ENCODE assay signal across 21 cellular contexts in genomic region chrX:68431836-68432235, GRCh38. TPM values are rescaled to one million over a fixed set of nuclear protein-coding genes. Genes with fewer than 3 reads are reported as not detected.
DNase-seq lines count a peak whose midpoint lies in the region; ATAC-seq, FAIRE-seq and TF ChIP-seq lines count a peak whose summit lies in the region.
"Had no signal": no experiment of that assay in that cellular context is flagged by ENCODE, and none has a peak within 500 bp of the region (broad histone marks: within the 10 kb centered on the region; RNA-seq: fewer than 3 reads in every experiment).

No MANE protein-coding gene starts in this region.

- peak overlapping the region; percentile 81; the same call in 1 of the 2 replicates for H3K27ac ChIP-seq in C4-2B
- H3K27ac ChIP-seq in endothelial cell of umbilical vein (ENCODE audit: insufficient read depth, low read depth, low read length), result no peak overlapping the region
- H3K27ac ChIP-seq in osteoblast (ENCODE audit: low read depth, low read length), result no peak overlapping the region
- H3K27ac ChIP-seq in endodermal cell (ENCODE audit: low read depth, low read length), result no peak overlapping the region
- H3K27ac ChIP-seq: ascending aorta, neural progenitor cell had no signal

- H3K9ac ChIP-seq in endothelial cell of umbilical vein (replicated peaks; ENCODE audit: extremely low read depth, insufficient read depth, low read length), result no peak overlapping the region
- no peak overlapping the region for H3K9ac ChIP-seq in endodermal cell (ENCODE audit: extremely low read depth, low read length, poor library complexity, severe bottlenecking)
- H3K9ac ChIP-seq: neural progenitor cell had no signal

- H3K4me2 ChIP-seq in endothelial cell of umbilical vein (ENCODE audit: insufficient read depth, low read length), result no peak overlapping the region
- H3K4me2 ChIP-seq in osteoblast (ENCODE audit: insufficient read depth, low read length), result peak overlapping the region; percentile 81

- H3K79me2 ChIP-seq in endothelial cell of umbilical vein (ENCODE audit: control insufficient read depth, insufficient read depth, low read length) (no peaks in the 10 kb centered on the region), osteoblast (ENCODE audit: insufficient read depth, low read length) (peaks cover 5% of the 10 kb centered on the region)

- peaks cover 4% of the 10 kb centered on the region for H3K4me1 Mint-ChIP-seq in endodermal cell

- ATAC-seq in HG03521 (IDR thresholded peaks at IDR 0.05; ENCODE audit: unreplicated experiment), result no peak
- ATAC-seq: GM12878; stimulated activated naive CD8-positive, alpha-beta T cell treated with anti-CD3 and anti-CD28 coated beads, Interleukin-15, amount 100 ng/mL, for 72 hours had no signal

- no peak overlapping the region for H3K4me3 Mint-ChIP-seq in endodermal cell
- H3K4me3 Mint-ChIP-seq: stimulated activated naive CD8-positive, alpha-beta T cell treated with anti-CD3 and anti-CD28 coated beads, Interleukin-15, amount 100 ng/mL, for 72 hours had no signal

- CTCF ChIA-PET in endothelial cell of umbilical vein (lab: Charles Lee) (interaction anchor here (1.1 to 1.9 kb wide), 2 partner anchors 12 to 31 kb away, joined by 3 to 4 read pairs; no protein-coding TSS in a partner anchor), GM10248 (lab: Yijun Ruan, JAX) (interaction anchor here (1.0 kb wide), 1 partner anchor 12 kb away, joined by 3 read pairs; no protein-coding TSS in a partner anchor)

- WGBS in endodermal cell (ENCODE audit: insufficient coverage in 1 of 2, insufficient read length in 1 of 2), 2 experiments, result 100% methylated on average over 2 of the region's 2 CpGs; no CpG with 5 or more reads in 1 of the 2 experiments

- no peaks in the 10 kb centered on the region for H3K27me3 ChIP-seq in MG63
- no peaks in the 10 kb centered on the region for H3K27me3 ChIP-seq in endothelial cell of umbilical vein (ENCODE audit: control insufficient read depth in 2 of 2, insufficient read depth in 2 of 2, low read length in 2 of 2)
- H3K27me3 ChIP-seq in osteoblast (ENCODE audit: insufficient read depth, low read length), result no peaks in the 10 kb centered on the region
- H3K27me3 ChIP-seq in endodermal cell (ENCODE audit: control insufficient read depth, insufficient read depth, low read length, poor library complexity, severe bottlenecking), result no peaks in the 10 kb centered on the region
- H3K27me3 ChIP-seq: ascending aorta, neural progenitor cell had no signal

- dilution Hi-C loops in endothelial cell of umbilical vein (cut with MboI; ENCODE audit: extremely low pct_ligation_motif_present, low sequenced_read_pairs), result no loop called here

- BruUV-seq in endothelial cell of umbilical vein (replicated peaks; lab: Mats Ljungman, UMichigan), result no TSS peak

- peaks cover 4% of the 10 kb centered on the region for H3K27me3 Mint-ChIP-seq in endodermal cell (ENCODE audit: insufficient read depth)

- H3K36me3 Mint-ChIP-seq in endodermal cell (ENCODE audit: low read depth), result no peaks in the 10 kb centered on the region

- H2AFZ ChIP-seq in endothelial cell of umbilical vein (ENCODE audit: low read depth, low read length) (no peak overlapping the region), osteoblast (ENCODE audit: low read length) (no peak overlapping the region)

- DNase-seq in MG63 (peak; percentile 30), endothelial cell of umbilical vein (ENCODE audit: low read depth, low spot score) (peak; percentile 41), osteoblast (ENCODE audit: insufficient read length, low spot score, missing footprints) (no peak), GM10248 (ENCODE audit: extremely low spot score) (no peak), NCI-H2107 treated with DMSO at 0.1 percent for 48 hours (lab: John Stamatoyannopoulos, UW; ENCODE audit: unreplicated experiment) (no peak), endodermal cell (no peak)
- DNase-seq: activated CD4-positive, alpha-beta T cell treated with anti-CD3 and anti-CD28 coated beads, Interleukin-2, amount 50 U/mL, for 1 hour; activated naive CD4-positive, alpha-beta T cell treated with Interleukin-2 at 50 U/mL for 16 hours; COR-L47; NCI-H1105 treated with DMSO at 0.1 percent for 48 hours; NCI-H2171; RPMI8226; stimulated activated naive CD8-positive, alpha-beta T cell treated with anti-CD3 and anti-CD28 coated beads, Interleukin-15, amount 100 ng/mL, for 72 hours had no signal

- no peak for TF ChIP-seq CTCF in C4-2B (conservative IDR thresholded peaks at IDR 0.05)
- no peak for TF ChIP-seq CTCF in endothelial cell of umbilical vein (IDR thresholded peaks at IDR 0.05; ENCODE audit: extremely low read depth in 1 of 2, insufficient read depth in 1 of 2, low read depth in 1 of 2, low read length in 2 of 2)
- no peak for TF ChIP-seq CTCF in osteoblast (IDR thresholded peaks at IDR 0.05; ENCODE audit: extremely low read depth, low read depth, low read length)
- no peak for TF ChIP-seq CTCF in GM10248 (IDR thresholded peaks at IDR 0.05; ENCODE audit: control extremely low read depth, extremely low read depth, low read depth, missing control alignments)
- TF ChIP-seq CTCF in endodermal cell (conservative IDR thresholded peaks at IDR 0.05), result no peak

- H3K4me1 ChIP-seq in endothelial cell of umbilical vein (ENCODE audit: control insufficient read depth, extremely low read depth, insufficient read depth, low read length) (peaks cover 9% of the 10 kb centered on the region), osteoblast (ENCODE audit: insufficient read depth, low read length) (peaks cover 14% of the 10 kb centered on the region), endodermal cell (ENCODE audit: control insufficient read depth, insufficient read depth, low read length) (no peaks in the 10 kb centered on the region)
- H3K4me1 ChIP-seq: ascending aorta, neural progenitor cell had no signal

- H3K9me1 ChIP-seq in endothelial cell of umbilical vein (replicated peaks; ENCODE audit: control insufficient read depth, extremely low read depth, insufficient read depth, low read length), result no peaks in the 10 kb centered on the region

- intact Hi-C loops in endothelial cell of umbilical vein (cut with micrococcal nuclease), result loop anchor here (5.0 kb wide), 1 partner anchor 65 kb away; the partner anchor contains the start of gene YIPF6

- H4K20me1 ChIP-seq in endothelial cell of umbilical vein (replicated peaks; ENCODE audit: control insufficient read depth, extremely low read depth, insufficient read depth, low read length) (no peaks in the 10 kb centered on the region), osteoblast (ENCODE audit: insufficient read depth, low read length) (no peaks in the 10 kb centered on the region)

- POLR2A ChIA-PET in endothelial cell of umbilical vein (lab: Charles Lee) (no interaction called here), GM10248 (lab: Yijun Ruan, JAX) (no interaction called here)

- H3K9me3 ChIP-seq in MG63 (no peaks in the 10 kb centered on the region), endothelial cell of umbilical vein (replicated peaks; ENCODE audit: control insufficient read depth, insufficient read depth, low read length) (no peaks in the 10 kb centered on the region), osteoblast (ENCODE audit: low read depth, low read length) (no peaks in the 10 kb centered on the region), endodermal cell (ENCODE audit: control insufficient read depth, low read length) (no peaks in the 10 kb centered on the region)
- H3K9me3 ChIP-seq: ascending aorta had no signal

- H3K27ac Mint-ChIP-seq in endodermal cell, result no peak overlapping the region
- H3K27ac Mint-ChIP-seq: neural progenitor cell had no signal

- no peaks in the 10 kb centered on the region for H3K36me3 ChIP-seq in MG63
- H3K36me3 ChIP-seq in endothelial cell of umbilical vein (ENCODE audit: control insufficient read depth in 2 of 2, extremely low read depth in 1 of 2, insufficient read depth in 2 of 2, low read length in 2 of 2), result no peaks in the 10 kb centered on the region
- no peaks in the 10 kb centered on the region for H3K36me3 ChIP-seq in osteoblast (ENCODE audit: insufficient read depth, low read length)
- H3K36me3 ChIP-seq in endodermal cell (ENCODE audit: control insufficient read depth, insufficient read depth, low read length), result no peaks in the 10 kb centered on the region
- H3K36me3 ChIP-seq: ascending aorta, neural progenitor cell had no signal

- H3K9me3 Mint-ChIP-seq in endodermal cell, result peaks cover 59% of the 10 kb centered on the region
- H3K9me3 Mint-ChIP-seq: stimulated activated naive CD8-positive, alpha-beta T cell treated with anti-CD3 and anti-CD28 coated beads, Interleukin-15, amount 100 ng/mL, for 72 hours had no signal

- no peak for TF ChIP-seq POLR2A in endothelial cell of umbilical vein (IDR thresholded peaks at IDR 0.05; ENCODE audit: low read depth, low read length)

- FAIRE-seq in endothelial cell of umbilical vein (lab: Jason Lieb, UNC), result no peak
- FAIRE-seq: G401.6, GM12878, islet of Langerhans, TTC549 had no signal

- H3K4me3 ChIP-seq in MG63, result no peak overlapping the region; the same call in 1 of the 2 replicates
- no peak overlapping the region for H3K4me3 ChIP-seq in endothelial cell of umbilical vein (replicated peaks in 1 of 3; ENCODE audit: insufficient read depth in 1 of 3, low read depth in 1 of 3, low read length in 3 of 3)
- peak overlapping the region; percentile 78 for H3K4me3 ChIP-seq in osteoblast (ENCODE audit: insufficient read depth, low read length)
- H3K4me3 ChIP-seq in endodermal cell (ENCODE audit: low read length), result no peak overlapping the region
- H3K4me3 ChIP-seq: GM12878 had no signal

TF ChIP-seq in endothelial cell of umbilical vein, 7 proteins besides CTCF, POLR2A, EP300 and RAD21:
- TF ChIP-seq POLR2AphosphoS5 (IDR thresholded peaks at IDR 0.05; ENCODE audit: insufficient read depth, low read depth, low read length) (no peak), MYC (IDR thresholded peaks at IDR 0.05; ENCODE audit: low read depth, low read length) (no peak)

RNA-seq across cellular contexts. Expression of gene OPHN1, which starts 1.5 kb away (rescaled TPM):
- total RNA-seq in MG63 (2014; rRNA removed; shearing (Covaris generic); ENCODE audit: low replicate concordance), result 0.37 and 2.4 TPM in 2 replicates
- total RNA-seq in endothelial cell of umbilical vein (6.2 and 6.7 TPM in 2 replicates), osteoblast (6.9 and 7.4 TPM in 2 replicates), endodermal cell (1 to 10 TPM; 2.9 to 5.0 TPM)
- 3.2 and 3.9 TPM in 2 replicates for polyA plus RNA-seq in endothelial cell of umbilical vein
- 2.6 TPM in 2 replicates for polyA plus RNA-seq in endothelial cell of umbilical vein (2011; cell fraction: cytosol; rRNA removed)
- polyA plus RNA-seq in endothelial cell of umbilical vein (2011; cell fraction: nucleus; rRNA removed), result 8.7 and 9.8 TPM in 2 replicates
- 3.6 and 4.3 TPM in 2 replicates for polyA plus RNA-seq in endothelial cell of umbilical vein (2012)
- 9.0 and 13.2 TPM in 2 replicates for polyA minus RNA-seq in endothelial cell of umbilical vein
- 21.0 TPM for polyA minus RNA-seq in endothelial cell of umbilical vein (2011; cell fraction: cytosol; rRNA and poly(A)+ RNA removed)
- polyA minus RNA-seq in endothelial cell of umbilical vein (2011; cell fraction: nucleus; rRNA and poly(A)+ RNA removed), result 16.9 and 18.3 TPM in 2 replicates
- 3.7 TPM for polyA plus RNA-seq in endodermal cell (2013, experiment 1 of 2)
- polyA plus RNA-seq in endodermal cell (2013, experiment 2 of 2), result 4.8 TPM

Comparison
In these comparisons a context has a peak if more than half of its experiments do, and no peak if none do; other contexts are left out.
1. DNase-seq: peak in MG63 (single experiment) and endothelial cell of umbilical vein (single experiment); none in osteoblast (single experiment), GM10248 (single experiment), NCI-H2107 treated with DMSO at 0.1 percent for 48 hours (single experiment) and endodermal cell (single experiment).